19 cellular contexts compared by ENCODE assay signal in genomic region chr1:15094719-15095491, GRCh38.
"Had no signal": no experiment of that assay in that cellular context is flagged by ENCODE, and none has a peak within 500 bp of the region (broad histone marks: within the 10 kb centered on the region; RNA-seq: fewer than 3 reads in every experiment).

No MANE protein-coding gene starts in this region.

- ATAC-seq: activated CD8-positive, alpha-beta T cell treated with anti-CD3 and anti-CD28 coated beads, Interleukin-2, amount 10 ng/mL, durations not matched to agents 7 days and 5 days; K562; WTC11 had no signal

- H3K9me3 Mint-ChIP-seq: T-helper 1 cell treated with Interleukin-12 subunit alpha and Interleukin-12 subunit beta and Interleukin-4 antibody, amounts not matched to agents 30 μg/mL and 1 μg/mL, for 36 hours; WTC11 had no signal

- H3K27ac Mint-ChIP-seq: activated CD8-positive, alpha-beta T cell treated with anti-CD3 and anti-CD28 coated beads, Interleukin-2, amount 10 ng/mL, durations not matched to agents 7 days and 5 days; T-helper 1 cell treated with Interleukin-12 subunit alpha and Interleukin-12 subunit beta and Interleukin-4 antibody, amounts not matched to agents 30 μg/mL and 1 μg/mL, for 36 hours; WTC11 had no signal

- H3K4me3 Mint-ChIP-seq: activated CD8-positive, alpha-beta T cell treated with anti-CD3 and anti-CD28 coated beads, Interleukin-2, amount 10 ng/mL, durations not matched to agents 7 days and 5 days; T-helper 1 cell treated with Interleukin-12 subunit alpha and Interleukin-12 subunit beta and Interleukin-4 antibody, amounts not matched to agents 30 μg/mL and 1 μg/mL, for 36 hours; WTC11 had no signal

- H3K4me3 ChIP-seq: K562, PC-9 had no signal

- H3K4me2 ChIP-seq: PC-9 had no signal

- H2AFZ ChIP-seq: PC-9 had no signal

- H3K36me3 Mint-ChIP-seq: WTC11 had no signal

- H3K27ac ChIP-seq: PC-9 had no signal

- DNase-seq: activated CD4-positive, alpha-beta T cell treated with anti-CD3 and anti-CD28 coated beads for 48 hours; activated CD4-positive, alpha-beta T cell treated with anti-CD3 and anti-CD28 coated beads, Interleukin-2, amount 50 U/mL, for 4 hours; activated CD4-positive, CD25-positive, alpha-beta regulatory T cell treated with anti-CD3 and anti-CD28 coated beads, Interleukin-2, amount 50 U/mL, for 72 hours; activated CD8-positive, alpha-beta memory T cell treated with anti-CD3 and anti-CD28 coated beads, Interleukin-2, amount 50 U/mL, for 48 hours; activated CD8-positive, alpha-beta T cell treated with anti-CD3 and anti-CD28 coated beads, Interleukin-2, amount 10 ng/mL, durations not matched to agents 7 days and 5 days; activated naive CD4-positive, alpha-beta T cell treated with anti-CD3 and anti-CD28 coated beads, Interleukin-2, amount 50 U/mL, for 16 hours; activated T-cell treated with anti-CD3 and anti-CD28 coated beads, Interleukin-2, amount 50 U/mL, for 1 hour; Kasumi-1; NCI-H146; NCI-H187 treated with DMSO at 0.1 percent for 48 hours; NCI-H2081 treated with DMSO at 0.1 percent for 48 hours; NCI-H446; NCI-H524; PC-9; SHP77 treated with DMSO at 0.1 percent for 48 hours; T-helper 9 cell had no signal
